ENCODE assay signal across 18 cellular contexts in the genomic region with DNA sequence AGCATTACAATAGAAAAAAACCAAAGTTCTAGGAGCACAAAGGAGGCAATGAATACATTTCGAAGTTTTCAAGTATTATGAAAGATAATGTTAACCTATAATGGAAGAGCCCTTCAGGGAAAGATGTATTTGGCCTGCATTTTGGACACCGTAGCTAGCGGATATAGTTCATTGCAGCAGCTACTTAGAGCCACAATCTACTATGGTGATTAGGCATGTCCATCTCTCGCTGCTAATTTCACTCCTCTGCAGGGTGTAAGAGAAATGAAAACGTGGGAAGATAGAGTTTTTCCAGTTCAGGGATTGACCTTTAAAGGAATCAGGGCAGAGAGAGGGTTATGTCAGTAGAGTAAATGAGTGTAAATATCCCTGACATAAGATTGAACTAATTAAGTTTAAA. TPM values are rescaled to one million over a fixed set of nuclear protein-coding genes. Genes with fewer than 3 reads are reported as not detected.
DNase-seq lines count a peak whose midpoint lies in the region; ATAC-seq and TF ChIP-seq lines count a peak whose summit lies in the region.
"Had no signal": no experiment of that assay in that cellular context is flagged by ENCODE, and none has a peak within 500 bp of the region (broad histone marks: within the 10 kb centered on the region; RNA-seq: fewer than 3 reads in every experiment).

No MANE protein-coding gene starts in this region.

- intact Hi-C loops in heart right ventricle (cut with DNase I): no loop called here

- H3K4me3 Mint-ChIP-seq in nephron: no peak overlapping the region
- H3K4me3 Mint-ChIP-seq in glutamatergic neuron (ENCODE audit: unreplicated experiment): no peak overlapping the region
- H3K4me3 Mint-ChIP-seq: CD8-positive, alpha-beta memory T cell had no signal

- no peaks in the 10 kb centered on the region for H3K36me3 Mint-ChIP-seq in nephron (ENCODE audit: low read depth)
- H3K36me3 Mint-ChIP-seq in glutamatergic neuron (ENCODE audit: unreplicated experiment): no peaks in the 10 kb centered on the region
- H3K36me3 Mint-ChIP-seq: CD8-positive, alpha-beta memory T cell had no signal

- no peaks in the 10 kb centered on the region for H3K36me3 ChIP-seq in heart right ventricle

- H3K27me3 Mint-ChIP-seq in nephron (ENCODE audit: low read depth) (no peaks in the 10 kb centered on the region), glutamatergic neuron (ENCODE audit: unreplicated experiment) (no peaks in the 10 kb centered on the region)

- peaks cover 8 to 45% (median 26%) of the 10 kb centered on the region in 9 donors for H3K4me1 ChIP-seq in heart right ventricle

- WGBS in heart right ventricle, 2 donors: 45 to 64% methylated on average over 5 of the region's 5 CpGs

- H3K9me3 Mint-ChIP-seq in nephron (no peaks in the 10 kb centered on the region), glutamatergic neuron (ENCODE audit: unreplicated experiment) (no peaks in the 10 kb centered on the region)
- H3K9me3 Mint-ChIP-seq: CD8-positive, alpha-beta memory T cell had no signal

- H3K27ac Mint-ChIP-seq in nephron: peak overlapping the region; percentile 0 to 64 (median 30)
- no peak overlapping the region for H3K27ac Mint-ChIP-seq in glutamatergic neuron (ENCODE audit: unreplicated experiment)
- H3K27ac Mint-ChIP-seq: CD8-positive, alpha-beta memory T cell had no signal

- ATAC-seq in heart right ventricle (peak in 4 of 8 donors; percentile 32 to 68 (median 58)), GM21367 (IDR thresholded peaks at IDR 0.05; ENCODE audit: unreplicated experiment) (no peak)

- H3K27ac ChIP-seq in heart right ventricle: peak overlapping the region; percentile 5 to 79 (median 67)

- TF ChIP-seq CTCF in heart right ventricle (IDR thresholded peaks at IDR 0.05): no peak
- TF ChIP-seq CTCF in nephron (IDR thresholded peaks at IDR 0.05; ENCODE audit: unreplicated experiment in 3 of 3): no peak
- no peak for TF ChIP-seq CTCF in glutamatergic neuron (IDR thresholded peaks at IDR 0.05; ENCODE audit: partially characterized antibody, unreplicated experiment)

- H3K4me1 Mint-ChIP-seq in nephron: peaks cover 21% of the 10 kb centered on the region
- no peaks in the 10 kb centered on the region for H3K4me1 Mint-ChIP-seq in glutamatergic neuron (ENCODE audit: low read depth, unreplicated experiment)

- DNase-seq in dermis blood vessel endothelial cell: peak; percentile 26
- DNase-seq in heart right ventricle: no peak
- no peak for DNase-seq in glutamatergic neuron
- no peak for DNase-seq in EL
- no peak for DNase-seq in DMS53 (lab: John Stamatoyannopoulos, UW)
- DNase-seq: ACHN; C1 segment of cervical spinal cord; CD8-positive, alpha-beta memory T cell; DMS79; H7; MM.1S; NCI-H1092; NCI-H1436 treated with DMSO at 0.1 percent for 48 hours; NCI-H2029; NCI-H526 had no signal

- H3K27me3 ChIP-seq in heart right ventricle: no peaks in the 10 kb centered on the region

- H3K9me3 ChIP-seq in heart right ventricle: peaks cover 0 to 12% (median 0%) of the 10 kb centered on the region in 11 donors

- H3K4me3 ChIP-seq in heart right ventricle: no peak overlapping the region

RNA-seq across cellular contexts. Expression of gene CAVIN2, which starts 8.5 kb away (rescaled TPM):
- total RNA-seq in dermis blood vessel endothelial cell: 430 and 571 TPM in 2 replicates
- total RNA-seq in heart right ventricle: 100 to 1,000 TPM in 5 of 10 donors, 10 to 100 TPM in 5; 73.5 to 126 (median 101) TPM
- 10 to 100 TPM; 31.5 to 38.6 TPM for polyA plus RNA-seq in heart right ventricle
- total RNA-seq in glutamatergic neuron (ENCODE audit: unreplicated experiment): not detected
- total RNA-seq: CD8-positive, alpha-beta memory T cell; SK-MEL-5 had no signal
- polyA plus RNA-seq: CD8-positive, alpha-beta memory T cell had no signal

Comparison
In these comparisons a context has a peak if more than half of its experiments do, and no peak if none do; other contexts are left out.
1. RNA of gene CAVIN2, which starts 8.5 kb away (total RNA-seq): 430 to 571 TPM in dermis blood vessel endothelial cell and 73.5 to 126 TPM in heart right ventricle; not detected in glutamatergic neuron (single experiment); every median in the first group is over 10 times any median in the second.